Comparison of ENCODE assay signal across 9 cellular contexts in the genomic region with DNA sequence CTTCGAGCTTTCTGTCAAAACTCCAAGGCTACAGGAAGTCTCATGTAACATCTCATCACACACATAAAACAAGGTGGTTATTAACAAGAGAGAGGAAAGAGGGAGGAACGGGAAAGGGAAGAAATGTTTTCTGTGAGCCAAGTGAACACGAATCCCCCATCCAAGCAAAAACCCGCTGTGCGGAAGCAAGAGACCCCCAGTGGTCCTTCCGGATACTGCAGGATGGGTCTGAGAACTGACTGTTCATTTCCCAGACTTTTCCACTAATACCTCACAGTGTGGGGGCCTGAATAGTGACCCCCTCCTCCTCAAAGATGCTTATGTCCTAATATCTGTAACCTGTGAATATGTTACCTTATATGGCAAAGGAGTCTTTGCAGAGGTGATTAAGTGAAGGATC. TPM values are rescaled to one million over a fixed set of nuclear protein-coding genes. Genes with fewer than 3 reads are reported as not detected.
DNase-seq lines count a peak whose midpoint lies in the region; ATAC-seq and TF ChIP-seq lines count a peak whose summit lies in the region.
"Had no signal": no experiment of that assay in that cellular context is flagged by ENCODE, and none has a peak within 500 bp of the region (broad histone marks: within the 10 kb centered on the region; RNA-seq: fewer than 3 reads in every experiment).

No MANE protein-coding gene starts in this region.

- H3K27me3 ChIP-seq in parathyroid adenoma (ENCODE audit: control insufficient read depth, insufficient read depth, low read length), result no peaks in the 10 kb centered on the region

- H3K36me3 ChIP-seq in parathyroid adenoma (ENCODE audit: control insufficient read depth, insufficient read depth, low read length), result no peaks in the 10 kb centered on the region

- no peak overlapping the region for H3K27ac ChIP-seq in parathyroid adenoma

- TF ChIP-seq CTCF in epithelial cell of esophagus (IDR thresholded peaks at IDR 0.05; ENCODE audit: insufficient read depth, low read depth, low read length, missing control alignments) (peak; percentile 13), parathyroid adenoma (IDR thresholded peaks at IDR 0.05) (peak; percentile 30)

- no peak overlapping the region for H3K4me2 ChIP-seq in parathyroid adenoma (ENCODE audit: low read length)

- no peak overlapping the region for H3K9ac ChIP-seq in parathyroid adenoma

- H3K4me3 ChIP-seq in epithelial cell of esophagus (ENCODE audit: low read length) (no peak overlapping the region), parathyroid adenoma (ENCODE audit: low read depth, low read length) (no peak overlapping the region)

- no peak overlapping the region for H2AFZ ChIP-seq in parathyroid adenoma

- H3K9me3 ChIP-seq in parathyroid adenoma (ENCODE audit: control insufficient read depth, low read length), result no peaks in the 10 kb centered on the region

- ATAC-seq in HG03439 (IDR thresholded peaks at IDR 0.05; ENCODE audit: unreplicated experiment), result no peak

- DNase-seq in ELR (ENCODE audit: low read depth) (peak; percentile 45), NCI-H146 treated with DMSO at 0.1 percent for 48 hours (lab: John Stamatoyannopoulos, UW; ENCODE audit: unreplicated experiment) (peak; percentile 38), epithelial cell of esophagus (ENCODE audit: low read depth) (no peak), NCI-H187 treated with DMSO at 0.1 percent for 48 hours (lab: John Stamatoyannopoulos, UW) (no peak), activated gamma-delta T cell treated with Interleukin-2 at 50 U/mL for 16 hours (no peak), mesenteric fat pad (ENCODE audit: low spot score) (no peak)
- DNase-seq: activated CD4-positive, alpha-beta T cell treated with anti-CD3 and anti-CD28 coated beads for 4 hours had no signal

- H3K79me2 ChIP-seq in parathyroid adenoma, result no peaks in the 10 kb centered on the region

- H3K4me1 ChIP-seq in parathyroid adenoma, result no peaks in the 10 kb centered on the region

RNA-seq across cellular contexts. Expression of gene DIPK1C, which starts 19.0 kb away (rescaled TPM):
- not detected for total RNA-seq in mesenteric fat pad

RNA-seq across cellular contexts. Expression of gene CNDP2, which starts 20.0 kb away (rescaled TPM):
- 164 TPM for total RNA-seq in mesenteric fat pad

RNA-seq across cellular contexts. Expression of gene CNDP1, which starts 58.1 kb away (rescaled TPM):
- total RNA-seq in mesenteric fat pad, result not detected

Comparison
In these comparisons a context has a peak if more than half of its experiments do, and no peak if none do; other contexts are left out.
1. DNase-seq: peak in ELR (single experiment) and NCI-H146 treated with DMSO at 0.1 percent for 48 hours (single experiment); none in epithelial cell of esophagus (single experiment), NCI-H187 treated with DMSO at 0.1 percent for 48 hours (single experiment), activated gamma-delta T cell treated with Interleukin-2 at 50 U/mL for 16 hours (single experiment) and mesenteric fat pad (single experiment).